13 cellular contexts compared by ENCODE assay signal in genomic region chr14:33972522-33973162, GRCh38. TPM values are rescaled to one million over a fixed set of nuclear protein-coding genes. Genes with fewer than 3 reads are reported as not detected.
DNase-seq lines count a peak whose midpoint lies in the region; ATAC-seq and TF ChIP-seq lines count a peak whose summit lies in the region.
"Had no signal": no experiment of that assay in that cellular context is flagged by ENCODE, and none has a peak within 500 bp of the region (broad histone marks: within the 10 kb centered on the region; RNA-seq: fewer than 3 reads in every experiment).

No MANE protein-coding gene starts in this region.

- H3K27ac ChIP-seq in prostate gland (no peak overlapping the region), osteoblast (ENCODE audit: low read depth, low read length) (no peak overlapping the region)

- WGBS in prostate gland, result 96% methylated on average over 12 of the region's 12 CpGs

- H3K79me2 ChIP-seq in osteoblast (ENCODE audit: insufficient read depth, low read length), result no peaks in the 10 kb centered on the region

- TF ChIP-seq CTCF in prostate gland (IDR thresholded peaks at IDR 0.05) (no peak), osteoblast (IDR thresholded peaks at IDR 0.05; ENCODE audit: extremely low read depth, low read depth, low read length) (no peak)

- peak overlapping the region; percentile 65 to 85 for H3K27ac Mint-ChIP-seq in stimulated activated naive CD8-positive, alpha-beta T cell treated with anti-CD3 and anti-CD28 coated beads, Interleukin-15, amount 100 ng/mL, for 72 hours
- H3K27ac Mint-ChIP-seq in activated CD4-positive, alpha-beta memory T cell treated with anti-CD3 and anti-CD28 coated beads for 36 hours, result no peak overlapping the region
- H3K27ac Mint-ChIP-seq: activated CD8-positive, alpha-beta T cell treated with anti-CD3 and anti-CD28 coated beads for 36 hours had no signal

- no peaks in the 10 kb centered on the region for H3K36me3 Mint-ChIP-seq in activated CD4-positive, alpha-beta memory T cell treated with anti-CD3 and anti-CD28 coated beads for 36 hours

- no peaks in the 10 kb centered on the region for H4K20me1 ChIP-seq in osteoblast (ENCODE audit: insufficient read depth, low read length)

- TF ChIP-seq POLR2A in prostate gland (IDR thresholded peaks at IDR 0.05), result no peak

- no peak overlapping the region for H3K4me2 ChIP-seq in osteoblast (ENCODE audit: insufficient read depth, low read length)

- ATAC-seq in stimulated activated naive CD8-positive, alpha-beta T cell treated with anti-CD3 and anti-CD28 coated beads, Interleukin-15, amount 100 ng/mL, for 72 hours, result no peak
- no peak for ATAC-seq in stimulated activated naive CD8-positive, alpha-beta T cell treated with anti-CD3 and anti-CD28 coated beads, Interleukin-15, Interleukin-2, amounts not matched to agents 100 U/mL and 50 U/mL, for 24 hours
- peak; percentile 90 for ATAC-seq in HG02623 (IDR thresholded peaks at IDR 0.05; ENCODE audit: unreplicated experiment)
- peak; percentile 75 for ATAC-seq in HG03520 (IDR thresholded peaks at IDR 0.05; ENCODE audit: unreplicated experiment)
- ATAC-seq: activated CD8-positive, alpha-beta T cell treated with anti-CD3 and anti-CD28 coated beads for 36 hours had no signal

- H3K9me3 ChIP-seq in prostate gland (no peaks in the 10 kb centered on the region), osteoblast (ENCODE audit: low read depth, low read length) (no peaks in the 10 kb centered on the region)

- peaks cover 6 to 16% of the 10 kb centered on the region in 2 donors for H3K9me3 Mint-ChIP-seq in stimulated activated naive CD8-positive, alpha-beta T cell treated with anti-CD3 and anti-CD28 coated beads, Interleukin-15, amount 100 ng/mL, for 72 hours
- H3K9me3 Mint-ChIP-seq in activated CD4-positive, alpha-beta memory T cell treated with anti-CD3 and anti-CD28 coated beads for 36 hours, result peaks cover 7% of the 10 kb centered on the region

- intact Hi-C loops in activated CD4-positive, alpha-beta memory T cell treated with anti-CD3 and anti-CD28 coated beads for 36 hours (cut with micrococcal nuclease), result no loop called here
- intact Hi-C loops in prostate gland (cut with DNase I), result no loop called here

- H3K27me3 ChIP-seq in prostate gland (replicated peaks; ENCODE audit: insufficient read depth) (no peaks in the 10 kb centered on the region), osteoblast (ENCODE audit: insufficient read depth, low read length) (no peaks in the 10 kb centered on the region)

- H3K4me1 ChIP-seq in prostate gland (replicated peaks) (no peaks in the 10 kb centered on the region), osteoblast (ENCODE audit: insufficient read depth, low read length) (no peaks in the 10 kb centered on the region)

- CTCF ChIA-PET in activated CD4-positive, alpha-beta memory T cell treated with anti-CD3 and anti-CD28 coated beads for 36 hours (lab: Charles Lee), result no interaction called here

- H3K27me3 Mint-ChIP-seq in stimulated activated naive CD8-positive, alpha-beta T cell treated with anti-CD3 and anti-CD28 coated beads, Interleukin-15, amount 100 ng/mL, for 72 hours, result no peaks in the 10 kb centered on the region
- H3K27me3 Mint-ChIP-seq in activated CD4-positive, alpha-beta memory T cell treated with anti-CD3 and anti-CD28 coated beads for 36 hours, result peaks cover 1% of the 10 kb centered on the region
- H3K27me3 Mint-ChIP-seq: activated CD8-positive, alpha-beta T cell treated with anti-CD3 and anti-CD28 coated beads for 36 hours had no signal

- H3K36me3 ChIP-seq in prostate gland, result no peaks in the 10 kb centered on the region
- no peaks in the 10 kb centered on the region for H3K36me3 ChIP-seq in osteoblast (ENCODE audit: insufficient read depth, low read length)

- no peak overlapping the region for H3K4me3 ChIP-seq in prostate gland
- no peak overlapping the region for H3K4me3 ChIP-seq in osteoblast (ENCODE audit: insufficient read depth, low read length)

- no peak for DNase-seq in stimulated activated naive CD8-positive, alpha-beta T cell treated with anti-CD3 and anti-CD28 coated beads, Interleukin-15, amount 100 ng/mL, for 72 hours
- no peak for DNase-seq in stimulated activated naive CD8-positive, alpha-beta T cell treated with anti-CD3 and anti-CD28 coated beads, Interleukin-15, Interleukin-2, amounts not matched to agents 100 U/mL and 50 U/mL, for 24 hours
- DNase-seq in activated CD4-positive, alpha-beta memory T cell treated with anti-CD3 and anti-CD28 coated beads for 36 hours, result no peak
- DNase-seq in prostate gland (ENCODE audit: low spot score) (no peak), osteoblast (ENCODE audit: insufficient read length, low spot score, missing footprints) (no peak), EL (no peak)
- DNase-seq: activated CD8-positive, alpha-beta T cell treated with anti-CD3 and anti-CD28 coated beads for 36 hours; GF-D8; hippocampal formation; NCI-H2171; stimulated activated naive CD4-positive, alpha-beta T cell treated with Interleukin-2 at 50 U/mL for 16 hours had no signal

- no peak overlapping the region for H2AFZ ChIP-seq in osteoblast (ENCODE audit: low read length)

- no peaks in the 10 kb centered on the region for H3K4me1 Mint-ChIP-seq in stimulated activated naive CD8-positive, alpha-beta T cell treated with anti-CD3 and anti-CD28 coated beads, Interleukin-15, amount 100 ng/mL, for 72 hours
- H3K4me1 Mint-ChIP-seq in activated CD4-positive, alpha-beta memory T cell treated with anti-CD3 and anti-CD28 coated beads for 36 hours (ENCODE audit: low read depth), result no peaks in the 10 kb centered on the region

- POLR2A ChIA-PET in activated CD4-positive, alpha-beta memory T cell treated with anti-CD3 and anti-CD28 coated beads for 36 hours (lab: Charles Lee), result no interaction called here

- no peak overlapping the region for H3K4me3 Mint-ChIP-seq in stimulated activated naive CD8-positive, alpha-beta T cell treated with anti-CD3 and anti-CD28 coated beads, Interleukin-15, amount 100 ng/mL, for 72 hours
- H3K4me3 Mint-ChIP-seq in activated CD4-positive, alpha-beta memory T cell treated with anti-CD3 and anti-CD28 coated beads for 36 hours, result no peak overlapping the region
- H3K4me3 Mint-ChIP-seq: activated CD8-positive, alpha-beta T cell treated with anti-CD3 and anti-CD28 coated beads for 36 hours had no signal

RNA-seq across cellular contexts. Expression of gene EGLN3, which starts 21.8 kb away (rescaled TPM):
- total RNA-seq in activated CD4-positive, alpha-beta memory T cell treated with anti-CD3 and anti-CD28 coated beads for 36 hours, result 1 to 10 TPM; 1.2 to 1.9 TPM
- total RNA-seq in prostate gland (1 to 10 TPM; 6.1 to 6.8 TPM), osteoblast (under 0.01 and 0.29 TPM in 2 replicates)

Comparison
In these comparisons a context has a peak if more than half of its experiments do, and no peak if none do; other contexts are left out.
1. ATAC-seq: peak in HG02623 (single experiment) and HG03520 (single experiment); none in stimulated activated naive CD8-positive, alpha-beta T cell treated with anti-CD3 and anti-CD28 coated beads, Interleukin-15, amount 100 ng/mL, for 72 hours (single experiment) and stimulated activated naive CD8-positive, alpha-beta T cell treated with anti-CD3 and anti-CD28 coated beads, Interleukin-15, Interleukin-2, amounts not matched to agents 100 U/mL and 50 U/mL, for 24 hours (single experiment).